In the genomic region with DNA sequence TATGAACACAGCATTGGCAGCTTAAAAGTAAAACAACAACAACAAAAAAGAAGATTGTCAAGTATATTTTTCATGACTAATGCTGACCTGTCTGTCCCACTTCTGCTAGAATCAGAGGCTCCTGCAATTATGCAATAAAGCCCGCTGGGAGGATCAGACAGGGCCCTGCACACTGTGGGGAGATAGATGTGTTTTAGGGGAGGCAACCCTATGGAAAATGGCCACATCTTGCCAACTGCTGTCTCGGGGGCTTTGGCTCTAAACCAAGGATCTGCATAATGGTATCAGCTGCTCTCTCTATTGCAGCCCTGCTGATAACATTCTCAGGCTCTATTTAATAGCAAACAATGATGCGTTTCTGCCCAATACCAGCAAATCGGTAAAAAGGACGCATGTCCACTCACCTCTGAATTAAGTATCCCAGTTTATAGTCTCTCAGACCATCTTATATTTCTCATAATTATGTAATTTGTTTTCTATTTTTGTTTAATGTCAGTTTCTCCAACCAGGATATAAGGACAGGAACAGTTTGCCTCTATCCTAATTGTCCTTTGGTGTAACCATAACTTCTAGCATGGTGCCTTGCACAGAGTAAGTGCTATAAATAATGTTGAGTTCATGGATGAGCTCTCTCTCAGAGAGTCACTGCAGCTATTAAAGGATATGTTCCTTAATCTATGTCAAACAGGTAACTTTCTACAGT, we compare ENCODE assay signal across 1 cellular context.
A peak's percentile ranks its signal among the peaks of the same experiment; 100 is the strongest.
TF ChIP-seq lines count a peak whose summit lies in the region.

No MANE protein-coding gene starts in this region.

TF ChIP-seq in K562, 482 proteins besides CTCF, POLR2A, EP300 and RAD21 (continues in another document):
- TF ChIP-seq, protein P1, sequence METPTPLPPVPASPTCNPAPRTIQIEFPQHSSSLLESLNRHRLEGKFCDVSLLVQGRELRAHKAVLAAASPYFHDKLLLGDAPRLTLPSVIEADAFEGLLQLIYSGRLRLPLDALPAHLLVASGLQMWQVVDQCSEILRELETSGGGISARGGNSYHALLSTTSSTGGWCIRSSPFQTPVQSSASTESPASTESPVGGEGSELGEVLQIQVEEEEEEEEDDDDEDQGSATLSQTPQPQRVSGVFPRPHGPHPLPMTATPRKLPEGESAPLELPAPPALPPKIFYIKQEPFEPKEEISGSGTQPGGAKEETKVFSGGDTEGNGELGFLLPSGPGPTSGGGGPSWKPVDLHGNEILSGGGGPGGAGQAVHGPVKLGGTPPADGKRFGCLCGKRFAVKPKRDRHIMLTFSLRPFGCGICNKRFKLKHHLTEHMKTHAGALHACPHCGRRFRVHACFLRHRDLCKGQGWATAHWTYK (CRISPR knock-in tag; IDR thresholded peaks at IDR 0.05): no peak
- TF ChIP-seq LEF1 (IDR thresholded peaks at IDR 0.05): peak; percentile 8; the same call in 1 of the 2 replicates
- no peak for TF ChIP-seq SMARCA5 (IDR thresholded peaks at IDR 0.05)
- TF ChIP-seq SMARCA4 (IDR thresholded peaks at IDR 0.05): peak; percentile 44
- TF ChIP-seq, protein P2, sequence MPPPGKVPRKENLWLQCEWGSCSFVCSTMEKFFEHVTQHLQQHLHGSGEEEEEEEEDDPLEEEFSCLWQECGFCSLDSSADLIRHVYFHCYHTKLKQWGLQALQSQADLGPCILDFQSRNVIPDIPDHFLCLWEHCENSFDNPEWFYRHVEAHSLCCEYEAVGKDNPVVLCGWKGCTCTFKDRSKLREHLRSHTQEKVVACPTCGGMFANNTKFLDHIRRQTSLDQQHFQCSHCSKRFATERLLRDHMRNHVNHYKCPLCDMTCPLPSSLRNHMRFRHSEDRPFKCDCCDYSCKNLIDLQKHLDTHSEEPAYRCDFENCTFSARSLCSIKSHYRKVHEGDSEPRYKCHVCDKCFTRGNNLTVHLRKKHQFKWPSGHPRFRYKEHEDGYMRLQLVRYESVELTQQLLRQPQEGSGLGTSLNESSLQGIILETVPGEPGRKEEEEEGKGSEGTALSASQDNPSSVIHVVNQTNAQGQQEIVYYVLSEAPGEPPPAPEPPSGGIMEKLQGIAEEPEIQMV (tag; conservative IDR thresholded peaks at IDR 0.05; ENCODE audit: low read depth): no peak
- no peak for TF ChIP-seq ZNF436 (CRISPR knock-in tag; IDR thresholded peaks at IDR 0.05)
- TF ChIP-seq, protein P3, sequence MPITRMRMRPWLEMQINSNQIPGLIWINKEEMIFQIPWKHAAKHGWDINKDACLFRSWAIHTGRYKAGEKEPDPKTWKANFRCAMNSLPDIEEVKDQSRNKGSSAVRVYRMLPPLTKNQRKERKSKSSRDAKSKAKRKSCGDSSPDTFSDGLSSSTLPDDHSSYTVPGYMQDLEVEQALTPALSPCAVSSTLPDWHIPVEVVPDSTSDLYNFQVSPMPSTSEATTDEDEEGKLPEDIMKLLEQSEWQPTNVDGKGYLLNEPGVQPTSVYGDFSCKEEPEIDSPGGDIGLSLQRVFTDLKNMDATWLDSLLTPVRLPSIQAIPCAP (CRISPR knock-in tag; IDR thresholded peaks at IDR 0.05; ENCODE audit: borderline replicate concordance): no peak
- no peak for TF ChIP-seq FUS (optimal IDR thresholded peaks at IDR 0.05; ENCODE audit: low read depth, low read length)
- TF ChIP-seq HMGN3 (IDR thresholded peaks at IDR 0.05; ENCODE audit: borderline replicate concordance, extremely low read depth, insufficient read length, low read depth, low read length): no peak
- TF ChIP-seq, protein P4, sequence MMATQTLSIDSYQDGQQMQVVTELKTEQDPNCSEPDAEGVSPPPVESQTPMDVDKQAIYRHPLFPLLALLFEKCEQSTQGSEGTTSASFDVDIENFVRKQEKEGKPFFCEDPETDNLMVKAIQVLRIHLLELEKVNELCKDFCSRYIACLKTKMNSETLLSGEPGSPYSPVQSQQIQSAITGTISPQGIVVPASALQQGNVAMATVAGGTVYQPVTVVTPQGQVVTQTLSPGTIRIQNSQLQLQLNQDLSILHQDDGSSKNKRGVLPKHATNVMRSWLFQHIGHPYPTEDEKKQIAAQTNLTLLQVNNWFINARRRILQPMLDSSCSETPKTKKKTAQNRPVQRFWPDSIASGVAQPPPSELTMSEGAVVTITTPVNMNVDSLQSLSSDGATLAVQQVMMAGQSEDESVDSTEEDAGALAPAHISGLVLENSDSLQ (IDR thresholded peaks at IDR 0.05): peak; percentile 58; the same call in 1 of the 2 replicates
- no peak for TF ChIP-seq TEAD2 (tag; IDR thresholded peaks at IDR 0.05)
- no peak for TF ChIP-seq KAT8 (IDR thresholded peaks at IDR 0.05; ENCODE audit: low read depth)
- peak; percentile 45; the same call in 1 of the 2 replicates for TF ChIP-seq HDAC2 (IDR thresholded peaks at IDR 0.05)
- TF ChIP-seq PURB (CRISPR knock-in tag; IDR thresholded peaks at IDR 0.05; ENCODE audit: low read depth): no peak
- TF ChIP-seq FOXP1 (CRISPR knock-in tag; IDR thresholded peaks at IDR 0.05): no peak
- peak; percentile 61 for TF ChIP-seq FOSL1 (tag; conservative IDR thresholded peaks at IDR 0.05)
- no peak for TF ChIP-seq ZNF780A (CRISPR knock-in tag; IDR thresholded peaks at IDR 0.05)
- TF ChIP-seq, protein P5, sequence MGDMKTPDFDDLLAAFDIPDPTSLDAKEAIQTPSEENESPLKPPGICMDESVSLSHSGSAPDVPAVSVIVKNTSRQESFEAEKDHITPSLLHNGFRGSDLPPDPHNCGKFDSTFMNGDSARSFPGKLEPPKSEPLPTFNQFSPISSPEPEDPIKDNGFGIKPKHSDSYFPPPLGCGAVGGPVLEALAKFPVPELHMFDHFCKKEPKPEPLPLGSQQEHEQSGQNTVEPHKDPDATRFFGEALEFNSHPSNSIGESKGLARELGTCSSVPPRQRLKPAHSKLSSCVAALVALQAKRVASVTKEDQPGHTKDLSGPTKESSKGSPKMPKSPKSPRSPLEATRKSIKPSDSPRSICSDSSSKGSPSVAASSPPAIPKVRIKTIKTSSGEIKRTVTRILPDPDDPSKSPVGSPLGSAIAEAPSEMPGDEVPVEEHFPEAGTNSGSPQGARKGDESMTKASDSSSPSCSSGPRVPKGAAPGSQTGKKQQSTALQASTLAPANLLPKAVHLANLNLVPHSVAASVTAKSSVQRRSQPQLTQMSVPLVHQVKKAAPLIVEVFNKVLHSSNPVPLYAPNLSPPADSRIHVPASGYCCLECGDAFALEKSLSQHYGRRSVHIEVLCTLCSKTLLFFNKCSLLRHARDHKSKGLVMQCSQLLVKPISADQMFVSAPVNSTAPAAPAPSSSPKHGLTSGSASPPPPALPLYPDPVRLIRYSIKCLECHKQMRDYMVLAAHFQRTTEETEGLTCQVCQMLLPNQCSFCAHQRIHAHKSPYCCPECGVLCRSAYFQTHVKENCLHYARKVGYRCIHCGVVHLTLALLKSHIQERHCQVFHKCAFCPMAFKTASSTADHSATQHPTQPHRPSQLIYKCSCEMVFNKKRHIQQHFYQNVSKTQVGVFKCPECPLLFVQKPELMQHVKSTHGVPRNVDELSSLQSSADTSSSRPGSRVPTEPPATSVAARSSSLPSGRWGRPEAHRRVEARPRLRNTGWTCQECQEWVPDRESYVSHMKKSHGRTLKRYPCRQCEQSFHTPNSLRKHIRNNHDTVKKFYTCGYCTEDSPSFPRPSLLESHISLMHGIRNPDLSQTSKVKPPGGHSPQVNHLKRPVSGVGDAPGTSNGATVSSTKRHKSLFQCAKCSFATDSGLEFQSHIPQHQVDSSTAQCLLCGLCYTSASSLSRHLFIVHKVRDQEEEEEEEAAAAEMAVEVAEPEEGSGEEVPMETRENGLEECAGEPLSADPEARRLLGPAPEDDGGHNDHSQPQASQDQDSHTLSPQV (IDR thresholded peaks at IDR 0.05): 0 out of 2 replicates have a peak, but pooled peaks have one; percentile 44
- TF ChIP-seq MAFF (IDR thresholded peaks at IDR 0.05; ENCODE audit: low read length): peak; percentile 33; the same call in 1 of the 2 replicates
- no peak for TF ChIP-seq ZBED1 (IDR thresholded peaks at IDR 0.05)
- TF ChIP-seq ILF3 (IDR thresholded peaks at IDR 0.05; ENCODE audit: borderline replicate concordance): no peak
- TF ChIP-seq MAFG (tag; conservative IDR thresholded peaks at IDR 0.05): 0 out of 2 replicates have a peak, but pooled peaks have one; percentile 19
- no peak for TF ChIP-seq ZNF134 (CRISPR knock-in tag; conservative IDR thresholded peaks at IDR 0.05)
- TF ChIP-seq, protein P6, sequence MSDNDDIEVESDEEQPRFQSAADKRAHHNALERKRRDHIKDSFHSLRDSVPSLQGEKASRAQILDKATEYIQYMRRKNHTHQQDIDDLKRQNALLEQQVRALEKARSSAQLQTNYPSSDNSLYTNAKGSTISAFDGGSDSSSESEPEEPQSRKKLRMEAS (CRISPR knock-in tag; IDR thresholded peaks at IDR 0.05): no peak
- TF ChIP-seq DPF2 (IDR thresholded peaks at IDR 0.05): peak; percentile 59
- no peak for TF ChIP-seq NR2C2 (CRISPR knock-in tag; IDR thresholded peaks at IDR 0.05)
- no peak for TF ChIP-seq NR2C2 (tag; IDR thresholded peaks at IDR 0.05)
- TF ChIP-seq CBX2 (IDR thresholded peaks at IDR 0.05; ENCODE audit: insufficient read depth, low read length, poor library complexity, severe bottlenecking): no peak
- no peak for TF ChIP-seq SMAD2 (IDR thresholded peaks at IDR 0.05; ENCODE audit: low read depth, low read length)
- no peak for TF ChIP-seq U2AF1 (optimal IDR thresholded peaks at IDR 0.05; ENCODE audit: low read depth, low read length)
- no peak for TF ChIP-seq STAT5B (CRISPR knock-in tag; IDR thresholded peaks at IDR 0.05)
- TF ChIP-seq NRF1 (conservative IDR thresholded peaks at IDR 0.05 in 1 of 2, IDR thresholded peaks at IDR 0.05 in 1 of 2): 0 out of 4 replicates have a peak, but pooled peaks of 1 of the 2 experiments have one; percentile 17
- TF ChIP-seq ZKSCAN1 (IDR thresholded peaks at IDR 0.05; ENCODE audit: low read depth, low read length): no peak
- no peak for TF ChIP-seq RBM39 (optimal IDR thresholded peaks at IDR 0.05; ENCODE audit: low read depth, low read length)
- no peak for TF ChIP-seq ARID2 (IDR thresholded peaks at IDR 0.05)
- TF ChIP-seq PHB2 (IDR thresholded peaks at IDR 0.05; ENCODE audit: low read depth): no peak
- TF ChIP-seq GABPB1 (CRISPR knock-in tag; IDR thresholded peaks at IDR 0.05): no peak
- no peak for TF ChIP-seq NFIX (CRISPR knock-in tag; IDR thresholded peaks at IDR 0.05; ENCODE audit: low read depth)
- peak; percentile 36 for TF ChIP-seq MEIS2 (IDR thresholded peaks at IDR 0.05; ENCODE audit: partially characterized antibody)
- TF ChIP-seq NFE2L1 (tag; IDR thresholded peaks at IDR 0.05; ENCODE audit: borderline replicate concordance, low read depth): no peak
- TF ChIP-seq SP1 (CRISPR knock-in tag; IDR thresholded peaks at IDR 0.05): peak; percentile 41; the same call in 1 of the 2 replicates
- TF ChIP-seq, protein P7, sequence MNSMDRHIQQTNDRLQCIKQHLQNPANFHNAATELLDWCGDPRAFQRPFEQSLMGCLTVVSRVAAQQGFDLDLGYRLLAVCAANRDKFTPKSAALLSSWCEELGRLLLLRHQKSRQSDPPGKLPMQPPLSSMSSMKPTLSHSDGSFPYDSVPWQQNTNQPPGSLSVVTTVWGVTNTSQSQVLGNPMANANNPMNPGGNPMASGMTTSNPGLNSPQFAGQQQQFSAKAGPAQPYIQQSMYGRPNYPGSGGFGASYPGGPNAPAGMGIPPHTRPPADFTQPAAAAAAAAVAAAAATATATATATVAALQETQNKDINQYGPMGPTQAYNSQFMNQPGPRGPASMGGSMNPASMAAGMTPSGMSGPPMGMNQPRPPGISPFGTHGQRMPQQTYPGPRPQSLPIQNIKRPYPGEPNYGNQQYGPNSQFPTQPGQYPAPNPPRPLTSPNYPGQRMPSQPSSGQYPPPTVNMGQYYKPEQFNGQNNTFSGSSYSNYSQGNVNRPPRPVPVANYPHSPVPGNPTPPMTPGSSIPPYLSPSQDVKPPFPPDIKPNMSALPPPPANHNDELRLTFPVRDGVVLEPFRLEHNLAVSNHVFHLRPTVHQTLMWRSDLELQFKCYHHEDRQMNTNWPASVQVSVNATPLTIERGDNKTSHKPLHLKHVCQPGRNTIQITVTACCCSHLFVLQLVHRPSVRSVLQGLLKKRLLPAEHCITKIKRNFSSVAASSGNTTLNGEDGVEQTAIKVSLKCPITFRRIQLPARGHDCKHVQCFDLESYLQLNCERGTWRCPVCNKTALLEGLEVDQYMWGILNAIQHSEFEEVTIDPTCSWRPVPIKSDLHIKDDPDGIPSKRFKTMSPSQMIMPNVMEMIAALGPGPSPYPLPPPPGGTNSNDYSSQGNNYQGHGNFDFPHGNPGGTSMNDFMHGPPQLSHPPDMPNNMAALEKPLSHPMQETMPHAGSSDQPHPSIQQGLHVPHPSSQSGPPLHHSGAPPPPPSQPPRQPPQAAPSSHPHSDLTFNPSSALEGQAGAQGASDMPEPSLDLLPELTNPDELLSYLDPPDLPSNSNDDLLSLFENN (IDR thresholded peaks at IDR 0.05; ENCODE audit: low read depth in 2 of 2, low read length in 2 of 2): no peak
- no peak for TF ChIP-seq BRCA1 (IDR thresholded peaks at IDR 0.05)
- TF ChIP-seq BRCA1 (CRISPR knock-in tag; IDR thresholded peaks at IDR 0.05): no peak
- no peak for TF ChIP-seq ZNF23 (CRISPR knock-in tag; IDR thresholded peaks at IDR 0.05)
- no peak for TF ChIP-seq HEY1 (CRISPR knock-in tag; IDR thresholded peaks at IDR 0.05; ENCODE audit: borderline replicate concordance)
- 0 out of 2 replicates have a peak, but pooled peaks have one; percentile 28 for TF ChIP-seq MTA3 (IDR thresholded peaks at IDR 0.05; ENCODE audit: borderline replicate concordance)
- TF ChIP-seq KAT7 (CRISPR knock-in tag; IDR thresholded peaks at IDR 0.05; ENCODE audit: borderline replicate concordance): no peak
- TF ChIP-seq, protein P8, sequence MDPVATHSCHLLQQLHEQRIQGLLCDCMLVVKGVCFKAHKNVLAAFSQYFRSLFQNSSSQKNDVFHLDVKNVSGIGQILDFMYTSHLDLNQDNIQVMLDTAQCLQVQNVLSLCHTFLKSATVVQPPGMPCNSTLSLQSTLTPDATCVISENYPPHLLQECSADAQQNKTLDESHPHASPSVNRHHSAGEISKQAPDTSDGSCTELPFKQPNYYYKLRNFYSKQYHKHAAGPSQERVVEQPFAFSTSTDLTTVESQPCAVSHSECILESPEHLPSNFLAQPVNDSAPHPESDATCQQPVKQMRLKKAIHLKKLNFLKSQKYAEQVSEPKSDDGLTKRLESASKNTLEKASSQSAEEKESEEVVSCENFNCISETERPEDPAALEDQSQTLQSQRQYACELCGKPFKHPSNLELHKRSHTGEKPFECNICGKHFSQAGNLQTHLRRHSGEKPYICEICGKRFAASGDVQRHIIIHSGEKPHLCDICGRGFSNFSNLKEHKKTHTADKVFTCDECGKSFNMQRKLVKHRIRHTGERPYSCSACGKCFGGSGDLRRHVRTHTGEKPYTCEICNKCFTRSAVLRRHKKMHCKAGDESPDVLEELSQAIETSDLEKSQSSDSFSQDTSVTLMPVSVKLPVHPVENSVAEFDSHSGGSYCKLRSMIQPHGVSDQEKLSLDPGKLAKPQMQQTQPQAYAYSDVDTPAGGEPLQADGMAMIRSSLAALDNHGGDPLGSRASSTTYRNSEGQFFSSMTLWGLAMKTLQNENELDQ (CRISPR knock-in tag; IDR thresholded peaks at IDR 0.05; ENCODE audit: borderline replicate concordance): no peak
